In genomic region chr14:68784298-68784910, GRCh38 we compare ENCODE assay signal across 1 cellular context.
TF ChIP-seq lines count a peak whose summit lies in the region.

No MANE protein-coding gene starts in this region.

TF ChIP-seq in HepG2, 621 proteins besides CTCF, POLR2A, EP300 and RAD21 (continued from another document):
- TF ChIP-seq ZNF644 (CRISPR knock-in tag; IDR thresholded peaks at IDR 0.05; ENCODE audit: low read depth) (peak; percentile 96), ZNF557 (CRISPR knock-in tag; IDR thresholded peaks at IDR 0.05) (no peak), NCOA1 (CRISPR knock-in tag; IDR thresholded peaks at IDR 0.05) (0 out of 2 replicates have a peak, but pooled peaks have one; percentile 53), STAG1 (CRISPR knock-in tag; IDR thresholded peaks at IDR 0.05) (peak; percentile 10; the same call in 1 of the 2 replicates), FOXP1 (IDR thresholded peaks at IDR 0.05) (no peak), FOXP1 (CRISPR knock-in tag; IDR thresholded peaks at IDR 0.05) (peak; percentile 73), AHDC1 (CRISPR knock-in tag; IDR thresholded peaks at IDR 0.05; ENCODE audit: borderline replicate concordance) (peak; percentile 51; the same call in 1 of the 2 replicates), ZNF746 (CRISPR knock-in tag; IDR thresholded peaks at IDR 0.05) (peak; percentile 85), ZNF770 (CRISPR knock-in tag; IDR thresholded peaks at IDR 0.05) (peak; percentile 78), PRDM10 (CRISPR knock-in tag; IDR thresholded peaks at IDR 0.05; ENCODE audit: low read depth) (peak; percentile 93), ZNF280D (CRISPR knock-in tag; IDR thresholded peaks at IDR 0.05) (peak; percentile 73; the same call in 1 of the 2 replicates), SOX5 (CRISPR knock-in tag; IDR thresholded peaks at IDR 0.05; ENCODE audit: borderline replicate concordance) (peak; percentile 85), HIC2 (CRISPR knock-in tag; IDR thresholded peaks at IDR 0.05; ENCODE audit: low read depth) (peak; percentile 96), ZNF512 (CRISPR knock-in tag; IDR thresholded peaks at IDR 0.05) (no peak), ZNF205 (CRISPR knock-in tag; IDR thresholded peaks at IDR 0.05) (no peak; the same call in 1 of the 2 replicates), RBM22 (optimal IDR thresholded peaks at IDR 0.05; ENCODE audit: low read length) (peak; percentile 46)
